1 cellular context compared by ENCODE assay signal in the genomic region with DNA sequence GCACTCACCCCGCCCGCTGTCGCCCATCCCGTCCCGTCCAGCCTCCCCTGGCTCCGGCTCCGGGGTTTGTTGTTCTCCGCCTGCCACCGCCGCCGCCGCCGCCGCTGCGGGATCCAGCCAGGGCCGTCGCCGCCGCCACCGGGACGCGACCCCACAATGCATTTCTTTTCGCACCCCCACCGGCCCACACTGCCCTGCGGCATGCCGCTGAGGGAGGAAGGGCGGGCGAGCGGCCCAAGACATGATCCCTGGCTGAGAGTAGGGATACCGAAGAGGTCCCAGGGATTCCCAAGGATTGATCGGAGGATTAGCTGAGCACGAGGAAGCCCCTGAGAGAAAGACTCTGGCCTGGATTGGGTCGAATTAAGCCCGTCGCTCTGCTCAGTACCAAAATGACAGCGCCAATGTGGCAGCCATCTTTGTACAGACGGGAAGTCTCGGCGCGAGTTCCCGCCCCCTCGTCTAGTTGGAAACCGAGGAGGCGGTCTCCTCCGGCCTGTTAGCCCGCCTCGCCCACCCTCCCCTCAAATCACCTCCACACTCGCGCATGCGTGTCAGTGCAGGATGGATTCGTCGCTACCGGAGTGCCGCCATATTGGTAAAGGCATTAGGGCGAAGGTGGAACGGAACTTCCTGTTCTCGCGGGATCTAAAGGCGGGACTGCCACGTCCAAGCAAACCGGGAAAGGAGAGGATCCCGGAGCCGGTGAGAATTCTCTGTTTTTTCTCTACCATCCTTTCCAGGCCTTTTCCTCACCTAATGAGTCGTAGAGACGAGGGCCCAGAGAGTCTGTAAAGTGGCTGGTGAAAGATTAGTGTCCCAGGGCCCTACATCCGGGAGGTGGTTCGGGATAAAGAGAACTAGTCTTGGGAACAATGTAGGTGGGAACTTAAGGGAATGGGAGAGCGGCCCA.
TF ChIP-seq lines count a peak whose summit lies in the region.

A gene (minus strand): TSS at position 432 of the 913 bp plus-strand sequence. CDS start 189 bp downstream, at position 243.
A gene with protein sequence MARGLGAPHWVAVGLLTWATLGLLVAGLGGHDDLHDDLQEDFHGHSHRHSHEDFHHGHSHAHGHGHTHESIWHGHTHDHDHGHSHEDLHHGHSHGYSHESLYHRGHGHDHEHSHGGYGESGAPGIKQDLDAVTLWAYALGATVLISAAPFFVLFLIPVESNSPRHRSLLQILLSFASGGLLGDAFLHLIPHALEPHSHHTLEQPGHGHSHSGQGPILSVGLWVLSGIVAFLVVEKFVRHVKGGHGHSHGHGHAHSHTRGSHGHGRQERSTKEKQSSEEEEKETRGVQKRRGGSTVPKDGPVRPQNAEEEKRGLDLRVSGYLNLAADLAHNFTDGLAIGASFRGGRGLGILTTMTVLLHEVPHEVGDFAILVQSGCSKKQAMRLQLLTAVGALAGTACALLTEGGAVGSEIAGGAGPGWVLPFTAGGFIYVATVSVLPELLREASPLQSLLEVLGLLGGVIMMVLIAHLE (plus strand): TSS at position 634 of the 913 bp plus-strand sequence. CDS start 379 bp downstream, outside the sequence.

TF ChIP-seq in K562, 482 proteins besides CTCF, POLR2A, EP300 and RAD21 (continued from another document and continues in another):
- TF ChIP-seq, protein P1, sequence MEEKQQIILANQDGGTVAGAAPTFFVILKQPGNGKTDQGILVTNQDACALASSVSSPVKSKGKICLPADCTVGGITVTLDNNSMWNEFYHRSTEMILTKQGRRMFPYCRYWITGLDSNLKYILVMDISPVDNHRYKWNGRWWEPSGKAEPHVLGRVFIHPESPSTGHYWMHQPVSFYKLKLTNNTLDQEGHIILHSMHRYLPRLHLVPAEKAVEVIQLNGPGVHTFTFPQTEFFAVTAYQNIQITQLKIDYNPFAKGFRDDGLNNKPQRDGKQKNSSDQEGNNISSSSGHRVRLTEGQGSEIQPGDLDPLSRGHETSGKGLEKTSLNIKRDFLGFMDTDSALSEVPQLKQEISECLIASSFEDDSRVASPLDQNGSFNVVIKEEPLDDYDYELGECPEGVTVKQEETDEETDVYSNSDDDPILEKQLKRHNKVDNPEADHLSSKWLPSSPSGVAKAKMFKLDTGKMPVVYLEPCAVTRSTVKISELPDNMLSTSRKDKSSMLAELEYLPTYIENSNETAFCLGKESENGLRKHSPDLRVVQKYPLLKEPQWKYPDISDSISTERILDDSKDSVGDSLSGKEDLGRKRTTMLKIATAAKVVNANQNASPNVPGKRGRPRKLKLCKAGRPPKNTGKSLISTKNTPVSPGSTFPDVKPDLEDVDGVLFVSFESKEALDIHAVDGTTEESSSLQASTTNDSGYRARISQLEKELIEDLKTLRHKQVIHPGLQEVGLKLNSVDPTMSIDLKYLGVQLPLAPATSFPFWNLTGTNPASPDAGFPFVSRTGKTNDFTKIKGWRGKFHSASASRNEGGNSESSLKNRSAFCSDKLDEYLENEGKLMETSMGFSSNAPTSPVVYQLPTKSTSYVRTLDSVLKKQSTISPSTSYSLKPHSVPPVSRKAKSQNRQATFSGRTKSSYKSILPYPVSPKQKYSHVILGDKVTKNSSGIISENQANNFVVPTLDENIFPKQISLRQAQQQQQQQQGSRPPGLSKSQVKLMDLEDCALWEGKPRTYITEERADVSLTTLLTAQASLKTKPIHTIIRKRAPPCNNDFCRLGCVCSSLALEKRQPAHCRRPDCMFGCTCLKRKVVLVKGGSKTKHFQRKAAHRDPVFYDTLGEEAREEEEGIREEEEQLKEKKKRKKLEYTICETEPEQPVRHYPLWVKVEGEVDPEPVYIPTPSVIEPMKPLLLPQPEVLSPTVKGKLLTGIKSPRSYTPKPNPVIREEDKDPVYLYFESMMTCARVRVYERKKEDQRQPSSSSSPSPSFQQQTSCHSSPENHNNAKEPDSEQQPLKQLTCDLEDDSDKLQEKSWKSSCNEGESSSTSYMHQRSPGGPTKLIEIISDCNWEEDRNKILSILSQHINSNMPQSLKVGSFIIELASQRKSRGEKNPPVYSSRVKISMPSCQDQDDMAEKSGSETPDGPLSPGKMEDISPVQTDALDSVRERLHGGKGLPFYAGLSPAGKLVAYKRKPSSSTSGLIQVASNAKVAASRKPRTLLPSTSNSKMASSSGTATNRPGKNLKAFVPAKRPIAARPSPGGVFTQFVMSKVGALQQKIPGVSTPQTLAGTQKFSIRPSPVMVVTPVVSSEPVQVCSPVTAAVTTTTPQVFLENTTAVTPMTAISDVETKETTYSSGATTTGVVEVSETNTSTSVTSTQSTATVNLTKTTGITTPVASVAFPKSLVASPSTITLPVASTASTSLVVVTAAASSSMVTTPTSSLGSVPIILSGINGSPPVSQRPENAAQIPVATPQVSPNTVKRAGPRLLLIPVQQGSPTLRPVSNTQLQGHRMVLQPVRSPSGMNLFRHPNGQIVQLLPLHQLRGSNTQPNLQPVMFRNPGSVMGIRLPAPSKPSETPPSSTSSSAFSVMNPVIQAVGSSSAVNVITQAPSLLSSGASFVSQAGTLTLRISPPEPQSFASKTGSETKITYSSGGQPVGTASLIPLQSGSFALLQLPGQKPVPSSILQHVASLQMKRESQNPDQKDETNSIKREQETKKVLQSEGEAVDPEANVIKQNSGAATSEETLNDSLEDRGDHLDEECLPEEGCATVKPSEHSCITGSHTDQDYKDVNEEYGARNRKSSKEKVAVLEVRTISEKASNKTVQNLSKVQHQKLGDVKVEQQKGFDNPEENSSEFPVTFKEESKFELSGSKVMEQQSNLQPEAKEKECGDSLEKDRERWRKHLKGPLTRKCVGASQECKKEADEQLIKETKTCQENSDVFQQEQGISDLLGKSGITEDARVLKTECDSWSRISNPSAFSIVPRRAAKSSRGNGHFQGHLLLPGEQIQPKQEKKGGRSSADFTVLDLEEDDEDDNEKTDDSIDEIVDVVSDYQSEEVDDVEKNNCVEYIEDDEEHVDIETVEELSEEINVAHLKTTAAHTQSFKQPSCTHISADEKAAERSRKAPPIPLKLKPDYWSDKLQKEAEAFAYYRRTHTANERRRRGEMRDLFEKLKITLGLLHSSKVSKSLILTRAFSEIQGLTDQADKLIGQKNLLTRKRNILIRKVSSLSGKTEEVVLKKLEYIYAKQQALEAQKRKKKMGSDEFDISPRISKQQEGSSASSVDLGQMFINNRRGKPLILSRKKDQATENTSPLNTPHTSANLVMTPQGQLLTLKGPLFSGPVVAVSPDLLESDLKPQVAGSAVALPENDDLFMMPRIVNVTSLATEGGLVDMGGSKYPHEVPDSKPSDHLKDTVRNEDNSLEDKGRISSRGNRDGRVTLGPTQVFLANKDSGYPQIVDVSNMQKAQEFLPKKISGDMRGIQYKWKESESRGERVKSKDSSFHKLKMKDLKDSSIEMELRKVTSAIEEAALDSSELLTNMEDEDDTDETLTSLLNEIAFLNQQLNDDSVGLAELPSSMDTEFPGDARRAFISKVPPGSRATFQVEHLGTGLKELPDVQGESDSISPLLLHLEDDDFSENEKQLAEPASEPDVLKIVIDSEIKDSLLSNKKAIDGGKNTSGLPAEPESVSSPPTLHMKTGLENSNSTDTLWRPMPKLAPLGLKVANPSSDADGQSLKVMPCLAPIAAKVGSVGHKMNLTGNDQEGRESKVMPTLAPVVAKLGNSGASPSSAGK (IDR thresholded peaks at IDR 0.05), result no peak
- TF ChIP-seq, protein P2, sequence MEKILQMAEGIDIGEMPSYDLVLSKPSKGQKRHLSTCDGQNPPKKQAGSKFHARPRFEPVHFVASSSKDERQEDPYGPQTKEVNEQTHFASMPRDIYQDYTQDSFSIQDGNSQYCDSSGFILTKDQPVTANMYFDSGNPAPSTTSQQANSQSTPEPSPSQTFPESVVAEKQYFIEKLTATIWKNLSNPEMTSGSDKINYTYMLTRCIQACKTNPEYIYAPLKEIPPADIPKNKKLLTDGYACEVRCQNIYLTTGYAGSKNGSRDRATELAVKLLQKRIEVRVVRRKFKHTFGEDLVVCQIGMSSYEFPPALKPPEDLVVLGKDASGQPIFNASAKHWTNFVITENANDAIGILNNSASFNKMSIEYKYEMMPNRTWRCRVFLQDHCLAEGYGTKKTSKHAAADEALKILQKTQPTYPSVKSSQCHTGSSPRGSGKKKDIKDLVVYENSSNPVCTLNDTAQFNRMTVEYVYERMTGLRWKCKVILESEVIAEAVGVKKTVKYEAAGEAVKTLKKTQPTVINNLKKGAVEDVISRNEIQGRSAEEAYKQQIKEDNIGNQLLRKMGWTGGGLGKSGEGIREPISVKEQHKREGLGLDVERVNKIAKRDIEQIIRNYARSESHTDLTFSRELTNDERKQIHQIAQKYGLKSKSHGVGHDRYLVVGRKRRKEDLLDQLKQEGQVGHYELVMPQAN (IDR thresholded peaks at IDR 0.05; ENCODE audit: borderline replicate concordance), result peak; percentile 11
- TF ChIP-seq, protein P3, sequence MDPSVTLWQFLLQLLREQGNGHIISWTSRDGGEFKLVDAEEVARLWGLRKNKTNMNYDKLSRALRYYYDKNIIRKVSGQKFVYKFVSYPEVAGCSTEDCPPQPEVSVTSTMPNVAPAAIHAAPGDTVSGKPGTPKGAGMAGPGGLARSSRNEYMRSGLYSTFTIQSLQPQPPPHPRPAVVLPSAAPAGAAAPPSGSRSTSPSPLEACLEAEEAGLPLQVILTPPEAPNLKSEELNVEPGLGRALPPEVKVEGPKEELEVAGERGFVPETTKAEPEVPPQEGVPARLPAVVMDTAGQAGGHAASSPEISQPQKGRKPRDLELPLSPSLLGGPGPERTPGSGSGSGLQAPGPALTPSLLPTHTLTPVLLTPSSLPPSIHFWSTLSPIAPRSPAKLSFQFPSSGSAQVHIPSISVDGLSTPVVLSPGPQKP (CRISPR knock-in tag; IDR thresholded peaks at IDR 0.05), result no peak
- TF ChIP-seq TAF1 (IDR thresholded peaks at IDR 0.05; ENCODE audit: control insufficient read depth, extremely low read depth, insufficient read depth, low read length, severe bottlenecking) (peak; percentile 93), CBX3 (IDR thresholded peaks at IDR 0.05; ENCODE audit: borderline replicate concordance in 1 of 2, low read length in 2 of 2) (peak in 1 of 2 experiments; percentile 80; a peak in 1 of 3 replicates), NEUROD1 (IDR thresholded peaks at IDR 0.05; ENCODE audit: borderline replicate concordance, low read depth, low read length, partially characterized antibody) (peak; percentile 97), KHSRP (IDR thresholded peaks at IDR 0.05) (no peak), ZBTB7A (IDR thresholded peaks at IDR 0.05; ENCODE audit: borderline replicate concordance, control insufficient read depth, low read depth, low read length) (peak; percentile 68; the same call in 1 of the 2 replicates), MECOM (CRISPR knock-in tag; IDR thresholded peaks at IDR 0.05) (no peak), TFAM (CRISPR knock-in tag; conservative IDR thresholded peaks at IDR 0.05) (no peak), HMGN3 (IDR thresholded peaks at IDR 0.05; ENCODE audit: borderline replicate concordance, extremely low read depth, insufficient read length, low read depth, low read length) (no peak), HNRNPUL1 (IDR thresholded peaks at IDR 0.05; ENCODE audit: low read length) (no peak), RBBP5 (IDR thresholded peaks at IDR 0.05; ENCODE audit: borderline replicate concordance, insufficient read depth, low read length, poor library complexity, severe bottlenecking) (peak; percentile 82), CBX1 (IDR thresholded peaks at IDR 0.05; ENCODE audit: low read depth) (no peak; the same call in 1 of the 2 replicates), ESRRB (CRISPR knock-in tag; IDR thresholded peaks at IDR 0.05; ENCODE audit: borderline replicate concordance) (no peak)
- TF ChIP-seq, protein P4, sequence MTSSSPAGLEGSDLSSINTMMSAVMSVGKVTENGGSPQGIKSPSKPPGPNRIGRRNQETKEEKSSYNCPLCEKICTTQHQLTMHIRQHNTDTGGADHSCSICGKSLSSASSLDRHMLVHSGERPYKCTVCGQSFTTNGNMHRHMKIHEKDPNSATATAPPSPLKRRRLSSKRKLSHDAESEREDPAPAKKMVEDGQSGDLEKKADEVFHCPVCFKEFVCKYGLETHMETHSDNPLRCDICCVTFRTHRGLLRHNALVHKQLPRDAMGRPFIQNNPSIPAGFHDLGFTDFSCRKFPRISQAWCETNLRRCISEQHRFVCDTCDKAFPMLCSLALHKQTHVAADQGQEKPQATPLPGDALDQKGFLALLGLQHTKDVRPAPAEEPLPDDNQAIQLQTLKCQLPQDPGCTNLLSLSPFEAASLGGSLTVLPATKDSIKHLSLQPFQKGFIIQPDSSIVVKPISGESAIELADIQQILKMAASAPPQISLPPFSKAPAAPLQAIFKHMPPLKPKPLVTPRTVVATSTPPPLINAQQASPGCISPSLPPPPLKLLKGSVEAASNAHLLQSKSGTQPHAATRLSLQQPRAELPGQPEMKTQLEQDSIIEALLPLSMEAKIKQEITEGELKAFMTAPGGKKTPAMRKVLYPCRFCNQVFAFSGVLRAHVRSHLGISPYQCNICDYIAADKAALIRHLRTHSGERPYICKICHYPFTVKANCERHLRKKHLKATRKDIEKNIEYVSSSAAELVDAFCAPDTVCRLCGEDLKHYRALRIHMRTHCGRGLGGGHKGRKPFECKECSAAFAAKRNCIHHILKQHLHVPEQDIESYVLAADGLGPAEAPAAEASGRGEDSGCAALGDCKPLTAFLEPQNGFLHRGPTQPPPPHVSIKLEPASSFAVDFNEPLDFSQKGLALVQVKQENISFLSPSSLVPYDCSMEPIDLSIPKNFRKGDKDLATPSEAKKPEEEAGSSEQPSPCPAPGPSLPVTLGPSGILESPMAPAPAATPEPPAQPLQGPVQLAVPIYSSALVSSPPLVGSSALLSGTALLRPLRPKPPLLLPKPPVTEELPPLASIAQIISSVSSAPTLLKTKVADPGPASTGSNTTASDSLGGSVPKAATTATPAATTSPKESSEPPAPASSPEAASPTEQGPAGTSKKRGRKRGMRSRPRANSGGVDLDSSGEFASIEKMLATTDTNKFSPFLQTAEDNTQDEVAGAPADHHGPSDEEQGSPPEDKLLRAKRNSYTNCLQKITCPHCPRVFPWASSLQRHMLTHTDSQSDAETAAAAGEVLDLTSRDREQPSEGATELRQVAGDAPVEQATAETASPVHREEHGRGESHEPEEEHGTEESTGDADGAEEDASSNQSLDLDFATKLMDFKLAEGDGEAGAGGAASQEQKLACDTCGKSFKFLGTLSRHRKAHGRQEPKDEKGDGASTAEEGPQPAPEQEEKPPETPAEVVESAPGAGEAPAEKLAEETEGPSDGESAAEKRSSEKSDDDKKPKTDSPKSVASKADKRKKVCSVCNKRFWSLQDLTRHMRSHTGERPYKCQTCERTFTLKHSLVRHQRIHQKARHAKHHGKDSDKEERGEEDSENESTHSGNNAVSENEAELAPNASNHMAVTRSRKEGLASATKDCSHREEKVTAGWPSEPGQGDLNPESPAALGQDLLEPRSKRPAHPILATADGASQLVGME (CRISPR knock-in tag; IDR thresholded peaks at IDR 0.05), result peak; percentile 79; the same call in 1 of the 2 replicates
- TF ChIP-seq, protein P5, sequence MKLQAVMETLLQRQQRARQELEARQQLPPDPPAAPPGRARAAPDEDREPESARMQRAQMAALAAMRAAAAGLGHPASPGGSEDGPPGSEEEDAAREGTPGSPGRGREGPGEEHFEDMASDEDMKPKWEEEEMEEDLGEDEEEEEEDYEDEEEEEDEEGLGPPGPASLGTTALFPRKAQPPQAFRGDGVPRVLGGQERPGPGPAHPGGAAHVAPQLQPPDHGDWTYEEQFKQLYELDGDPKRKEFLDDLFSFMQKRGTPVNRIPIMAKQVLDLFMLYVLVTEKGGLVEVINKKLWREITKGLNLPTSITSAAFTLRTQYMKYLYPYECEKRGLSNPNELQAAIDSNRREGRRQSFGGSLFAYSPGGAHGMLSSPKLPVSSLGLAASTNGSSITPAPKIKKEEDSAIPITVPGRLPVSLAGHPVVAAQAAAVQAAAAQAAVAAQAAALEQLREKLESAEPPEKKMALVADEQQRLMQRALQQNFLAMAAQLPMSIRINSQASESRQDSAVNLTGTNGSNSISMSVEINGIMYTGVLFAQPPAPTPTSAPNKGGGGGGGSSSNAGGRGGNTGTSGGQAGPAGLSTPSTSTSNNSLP (IDR thresholded peaks at IDR 0.05; ENCODE audit: borderline replicate concordance, low read depth, low read length), result no peak
